In the genomic region with DNA sequence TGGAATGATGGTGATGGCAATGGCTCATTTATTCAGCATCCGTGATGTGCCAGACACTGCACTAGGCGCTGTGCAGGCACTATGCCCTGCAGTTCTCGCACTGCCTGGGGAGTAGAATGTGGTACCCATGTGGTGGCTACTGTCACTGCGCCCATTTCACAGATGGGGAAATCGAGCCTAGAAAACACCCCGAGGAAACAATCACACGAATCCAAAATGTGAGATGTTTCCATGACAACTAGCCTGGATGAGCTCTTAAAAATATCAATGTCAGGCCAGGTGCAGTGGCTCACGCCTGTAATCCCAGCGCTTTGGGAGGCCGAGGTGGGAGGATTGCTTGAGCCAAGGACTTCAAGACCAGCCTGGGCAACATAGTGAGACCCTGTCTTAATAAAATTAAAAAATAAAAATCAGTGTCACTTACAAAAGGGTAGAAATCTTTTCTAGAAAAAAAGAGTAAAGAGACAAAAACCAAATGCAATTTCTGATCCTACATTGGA, we compare ENCODE assay signal across 12 cellular contexts. TPM values are rescaled to one million over a fixed set of nuclear protein-coding genes. Genes with fewer than 3 reads are reported as not detected.
DNase-seq lines count a peak whose midpoint lies in the region; ATAC-seq, FAIRE-seq and TF ChIP-seq lines count a peak whose summit lies in the region.
"Had no signal": no experiment of that assay in that cellular context is flagged by ENCODE, and none has a peak within 500 bp of the region (broad histone marks: within the 10 kb centered on the region; RNA-seq: fewer than 3 reads in every experiment).

No MANE protein-coding gene starts in this region.

- H3K4me1 Mint-ChIP-seq in GM23338: peaks cover 11% of the 10 kb centered on the region
- H3K4me1 Mint-ChIP-seq in naive thymus-derived CD4-positive, alpha-beta T cell: peaks cover 0 to 14% (median 0%) of the 10 kb centered on the region in 7 donors

- no peaks in the 10 kb centered on the region for H3K27me3 ChIP-seq in GM23338 (ENCODE audit: insufficient read depth)
- no peaks in the 10 kb centered on the region for H3K27me3 ChIP-seq in naive thymus-derived CD4-positive, alpha-beta T cell (ENCODE audit: control insufficient read depth in 2 of 2, insufficient read depth in 2 of 2, low read length in 2 of 2)

- 0 out of 2 replicates have a peak, but pooled peaks cover 7% of the 10 kb centered on the region for H3F3A ChIP-seq in GM23338 (replicated peaks; ENCODE audit: low read depth)

- no peaks in the 10 kb centered on the region for H3K79me2 ChIP-seq in GM23338 (replicated peaks; ENCODE audit: insufficient read depth)

- TF ChIP-seq CTCF in A549 (IDR thresholded peaks at IDR 0.05) (no peak), GM23338 (conservative IDR thresholded peaks at IDR 0.05; ENCODE audit: low read depth in 2 of 2) (peak in 1 of 2 experiments; percentile 21; a peak in 1 of 4 replicates), cardiac fibroblast (IDR thresholded peaks at IDR 0.05; ENCODE audit: low read depth, low read length) (peak; percentile 12)

- no peak for FAIRE-seq in A549 (lab: Jason Lieb, UNC)

- H3K9me3 ChIP-seq in A549: no peaks in the 10 kb centered on the region
- no peaks in the 10 kb centered on the region for H3K9me3 ChIP-seq in naive thymus-derived CD4-positive, alpha-beta T cell (ENCODE audit: control insufficient read depth in 2 of 3, low read length in 3 of 3)

- TF ChIP-seq RAD21 in A549 (conservative IDR thresholded peaks at IDR 0.05 in 1 of 2, IDR thresholded peaks at IDR 0.05 in 1 of 2): no peak

- WGBS in A549 (ENCODE audit: missing lambda C conversion rate): 77% methylated on average over 10 of the region's 10 CpGs

- peaks cover 10% of the 10 kb centered on the region for H3K27me3 Mint-ChIP-seq in GM23338 (ENCODE audit: insufficient read depth, low read depth, poor library complexity)
- H3K27me3 Mint-ChIP-seq in naive thymus-derived CD4-positive, alpha-beta T cell: peaks cover 4 to 16% (median 12%) of the 10 kb centered on the region in 5 donors

- no peaks in the 10 kb centered on the region for H3K36me3 Mint-ChIP-seq in GM23338 (ENCODE audit: low read depth)
- no peaks in the 10 kb centered on the region for H3K36me3 Mint-ChIP-seq in naive thymus-derived CD4-positive, alpha-beta T cell

- H3K27ac Mint-ChIP-seq in GM23338: no peak overlapping the region
- no peak overlapping the region for H3K27ac Mint-ChIP-seq in naive thymus-derived CD4-positive, alpha-beta T cell

- no peak for TF ChIP-seq POLR2A in A549 (IDR thresholded peaks at IDR 0.05; ENCODE audit: low read length)

- H3K4me3 Mint-ChIP-seq in GM23338: peak overlapping the region; percentile 31; the same call in 1 of the 3 replicates
- no peak overlapping the region for H3K4me3 Mint-ChIP-seq in naive thymus-derived CD4-positive, alpha-beta T cell

- POLR2A ChIA-PET in A549 (lab: Yijun Ruan, JAX): no interaction called here
- POLR2A ChIA-PET in naive thymus-derived CD4-positive, alpha-beta T cell (lab: Charles Lee): no interaction called here

- CTCF ChIA-PET in A549 (lab: Yijun Ruan, JAX): no interaction called here
- CTCF ChIA-PET in naive thymus-derived CD4-positive, alpha-beta T cell (lab: Charles Lee): no interaction called here

- DNase-seq in A549 (ENCODE audit: low read depth in 1 of 2, low spot score in 1 of 2): no peak
- DNase-seq in GM23338 (ENCODE audit: low spot score): peak; percentile 23
- no peak for DNase-seq in cardiac fibroblast (ENCODE audit: low read depth in 2 of 2)
- peak; percentile 9 for DNase-seq in mesenteric fat pad (ENCODE audit: low spot score)
- no peak for DNase-seq in cortex of kidney (lab: John Stamatoyannopoulos, UW)
- no peak for DNase-seq in naive thymus-derived CD4-positive, alpha-beta T cell
- no peak for DNase-seq in AML-193 (lab: John Stamatoyannopoulos, UW)
- DNase-seq: activated CD4-positive, alpha-beta T cell treated with anti-CD3 and anti-CD28 coated beads, Interleukin-2, amount 50 U/mL, for 4 hours; Kasumi-1; T-helper 9 cell had no signal

- no peaks in the 10 kb centered on the region for H4K20me1 ChIP-seq in GM23338 (replicated peaks; ENCODE audit: insufficient read depth)

- no peaks in the 10 kb centered on the region for H3K36me3 ChIP-seq in GM23338 (ENCODE audit: insufficient read depth)
- H3K36me3 ChIP-seq in naive thymus-derived CD4-positive, alpha-beta T cell (ENCODE audit: control insufficient read depth in 2 of 3, insufficient read depth in 3 of 3, low read length in 3 of 3): no peaks in the 10 kb centered on the region

- intact Hi-C loops in naive thymus-derived CD4-positive, alpha-beta T cell (cut with micrococcal nuclease): no loop called here

- peaks cover 35% of the 10 kb centered on the region for H3K4me1 ChIP-seq in A549
- H3K4me1 ChIP-seq in GM23338 (ENCODE audit: insufficient read depth): peaks cover 11% of the 10 kb centered on the region
- no peaks in the 10 kb centered on the region for H3K4me1 ChIP-seq in naive thymus-derived CD4-positive, alpha-beta T cell (ENCODE audit: control insufficient read depth in 2 of 2, insufficient read depth in 2 of 2, low read length in 2 of 2)

- H2AFZ ChIP-seq in GM23338: no peak overlapping the region

- H3K4me3 ChIP-seq in A549 (no peak overlapping the region), GM23338 (no peak overlapping the region), cardiac fibroblast (replicated peaks in 1 of 2; ENCODE audit: low read depth in 2 of 2, low read length in 2 of 2) (no peak overlapping the region)
- no peak overlapping the region for H3K4me3 ChIP-seq in naive thymus-derived CD4-positive, alpha-beta T cell (ENCODE audit: low read length)
- H3K4me3 ChIP-seq: lung had no signal

- H3K4me2 ChIP-seq in A549 (0 out of 3 replicates have a peak overlapping the region, but pooled peaks have one; percentile 11), GM23338 (no peak overlapping the region)

- no peaks in the 10 kb centered on the region; the same call in 2 of the 3 replicates for H3K9me3 Mint-ChIP-seq in GM23338
- H3K9me3 Mint-ChIP-seq in naive thymus-derived CD4-positive, alpha-beta T cell: peaks cover 0 to 3% (median 0%) of the 10 kb centered on the region in 11 donors

- H3K27ac ChIP-seq in A549 (peak overlapping the region; percentile 29 to 88; a peak in 5 of 6 replicates), GM23338 (ENCODE audit: low read depth) (no peak overlapping the region)
- H3K27ac ChIP-seq in naive thymus-derived CD4-positive, alpha-beta T cell (ENCODE audit: low read depth, low read length): no peak overlapping the region

- ATAC-seq in A549: peak in 1 of 2 experiments; percentile 3; a peak in 1 of 6 replicates
- ATAC-seq in GM23338: no peak; the same call in 2 of the 3 replicates
- no peak for ATAC-seq in GM19351 (IDR thresholded peaks at IDR 0.05; ENCODE audit: unreplicated experiment)
- ATAC-seq in naive thymus-derived CD4-positive, alpha-beta T cell: no peak

- H3K9me2 ChIP-seq in GM23338 (ENCODE audit: insufficient read depth): no peaks in the 10 kb centered on the region

- no peak for TF ChIP-seq EP300 in A549 (IDR thresholded peaks at IDR 0.05)

TF ChIP-seq in A549, 52 proteins besides CTCF, POLR2A, EP300 and RAD21:
- TF ChIP-seq KDM1A (IDR thresholded peaks at IDR 0.05; ENCODE audit: low read depth) (0 out of 2 replicates have a peak, but pooled peaks have one; percentile 40), NFE2L2 (conservative IDR thresholded peaks at IDR 0.05; ENCODE audit: low read length) (no peak)
- TF ChIP-seq, protein P1, sequence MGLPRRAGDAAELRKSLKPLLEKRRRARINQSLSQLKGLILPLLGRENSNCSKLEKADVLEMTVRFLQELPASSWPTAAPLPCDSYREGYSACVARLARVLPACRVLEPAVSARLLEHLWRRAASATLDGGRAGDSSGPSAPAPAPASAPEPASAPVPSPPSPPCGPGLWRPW (IDR thresholded peaks at IDR 0.05): no peak
TF ChIP-seq in A549: peak in this region for 1.

TF ChIP-seq in GM23338, 12 proteins besides CTCF, POLR2A, EP300 and RAD21 (continues in another document):
- no peak for TF ChIP-seq ETS1 (IDR thresholded peaks at IDR 0.05)
- TF ChIP-seq EZH2 (IDR thresholded peaks at IDR 0.05; ENCODE audit: low read depth, unreplicated experiment): no peak

RNA-seq across cellular contexts. Expression of gene TNRC6A, which starts 57.9 kb away (rescaled TPM):
- polyA plus RNA-seq in A549 (2011; rRNA removed): 51.6 and 61.2 TPM in 2 replicates
- polyA plus RNA-seq in A549 (2012; cell fraction: cytosol; rRNA removed): 27.0 and 30.6 TPM in 2 replicates
- 77.1 and 86.0 TPM in 2 replicates for polyA plus RNA-seq in A549 (2012; cell fraction: nucleus; rRNA removed)
- polyA plus RNA-seq in A549 (2017; fragmentation: RNase III; extraction: RNeasy Plus Mini Kit Qiagen cat#74134 plus additional on column Dnase treatment): 26.7 to 28.8 TPM (median 27.9 TPM) in 3 replicates
- 104 and 125 TPM in 2 replicates for polyA minus RNA-seq in A549 (2011; rRNA and poly(A)+ RNA removed)
- 62.1 and 93.1 TPM in 2 replicates for total RNA-seq in GM23338 (2014; rRNA removed; shearing (Covaris generic))
- 124 and 126 TPM in 2 replicates for polyA plus RNA-seq in GM23338 (2016; fragmentation: Nextera tagmentation; extraction: Ambion mirVana)
- 55.3 TPM for total RNA-seq in mesenteric fat pad
- total RNA-seq in naive thymus-derived CD4-positive, alpha-beta T cell: 100 to 1,000 TPM in 1 of 5 experiments, 10 to 100 TPM in 4; 46.9 to 110 (median 77.8) TPM
- polyA plus RNA-seq in naive thymus-derived CD4-positive, alpha-beta T cell: 10 to 100 TPM; 13.4 to 19.8 TPM

Comparison
In these comparisons a context has a peak if more than half of its experiments do, and no peak if none do; other contexts are left out.
1. DNase-seq: peak in GM23338 (single experiment) and mesenteric fat pad (single experiment); none in A549 (0 of 2), cardiac fibroblast (0 of 2), cortex of kidney (single experiment), naive thymus-derived CD4-positive, alpha-beta T cell (0 of 9) and AML-193 (0 of 2).
2. H3K27ac ChIP-seq: peak in A549 (2 of 2); none in GM23338 (single experiment) and naive thymus-derived CD4-positive, alpha-beta T cell (single experiment).